ENCODE assay signal across 30 cellular contexts in genomic region chr17:791807-792206, GRCh38. TPM values are rescaled to one million over a fixed set of nuclear protein-coding genes. Genes with fewer than 3 reads are reported as not detected.
A peak's percentile ranks its signal among the peaks of the same experiment; 100 is the strongest.
DNase-seq lines count a peak whose midpoint lies in the region; ATAC-seq, FAIRE-seq and TF ChIP-seq lines count a peak whose summit lies in the region.
"Had no signal": no experiment of that assay in that cellular context is flagged by ENCODE, and none has a peak within 500 bp of the region (broad histone marks: within the 10 kb centered on the region; RNA-seq: fewer than 3 reads in every experiment).

No MANE protein-coding gene starts in this region.

- no peak overlapping the region for H3K9ac ChIP-seq in astrocyte (ENCODE audit: low read length)

- ATAC-seq in HG03342 (IDR thresholded peaks at IDR 0.05; ENCODE audit: unreplicated experiment): no peak
- ATAC-seq: heart left ventricle, mucosa of descending colon, natural killer cell had no signal

- H3K27me3 ChIP-seq in astrocyte (ENCODE audit: insufficient read depth, low read length) (no peaks in the 10 kb centered on the region), sigmoid colon (no peaks in the 10 kb centered on the region)
- H3K27me3 ChIP-seq: adrenal gland; BLaER1 treated with 17β-estradiol and CSF1 and Interleukin-3, amounts not matched to agents 10 nM and 100 nM; heart left ventricle; ovary; SJCRH30; stomach; thyroid gland; uterus had no signal

- H3K27me3 Mint-ChIP-seq in HFFc6 (ENCODE audit: insufficient read depth): peaks cover 32% of the 10 kb centered on the region
- H3K27me3 Mint-ChIP-seq in astrocyte (ENCODE audit: low read depth, unreplicated experiment): no peaks in the 10 kb centered on the region
- H3K27me3 Mint-ChIP-seq: activated CD4-positive, alpha-beta memory T cell treated with anti-CD3 and anti-CD28 coated beads, Interleukin-2, amount 10 ng/mL, durations not matched to agents 7 days and 5 days; activated naive CD4-positive, alpha-beta T cell treated with anti-CD3 and anti-CD28 coated beads, Interleukin-2, amount 10 ng/mL, durations not matched to agents 7 days and 5 days; brain had no signal

- no peak overlapping the region for H3K4me3 ChIP-seq in astrocyte (ENCODE audit: insufficient read depth, low read depth, low read length)
- no peak overlapping the region for H3K4me3 ChIP-seq in sigmoid colon
- H3K4me3 ChIP-seq: adrenal gland; BLaER1 treated with 17β-estradiol and CSF1 and Interleukin-3, amounts not matched to agents 10 nM and 100 nM; HAP-1; mucosa of descending colon; ovary; SJCRH30; smooth muscle cell; stomach; thyroid gland; uterus had no signal

- no peak for FAIRE-seq in astrocyte (lab: Jason Lieb, UNC)
- FAIRE-seq: GM12892, RCC 7860 had no signal

- H3K4me3 Mint-ChIP-seq in HFFc6 (no peak overlapping the region; the same call in 1 of the 2 replicates), astrocyte (ENCODE audit: unreplicated experiment) (no peak overlapping the region)
- H3K4me3 Mint-ChIP-seq: activated CD4-positive, alpha-beta memory T cell treated with anti-CD3 and anti-CD28 coated beads, Interleukin-2, amount 10 ng/mL, durations not matched to agents 7 days and 5 days; activated naive CD4-positive, alpha-beta T cell treated with anti-CD3 and anti-CD28 coated beads, Interleukin-2, amount 10 ng/mL, durations not matched to agents 7 days and 5 days; brain; natural killer cell had no signal

- H3K36me3 ChIP-seq in astrocyte (ENCODE audit: insufficient read depth, low read length) (peaks cover 17% of the 10 kb centered on the region), sigmoid colon (peaks cover 20 to 56% (median 21%) of the 10 kb centered on the region in 4 donors)
- H3K36me3 ChIP-seq: ovary, uterus had no signal

- peaks cover 13% of the 10 kb centered on the region for H3K79me2 ChIP-seq in astrocyte (ENCODE audit: insufficient read depth, low read length)

- intact Hi-C loops in sigmoid colon (cut with DNase I): loop anchor here (10.0 kb wide), 1 partner anchor 263 kb away; no protein-coding TSS in a partner anchor

- H3K9me3 ChIP-seq in astrocyte (ENCODE audit: insufficient read depth, low read depth, low read length): no peaks in the 10 kb centered on the region
- H3K9me3 ChIP-seq in sigmoid colon: no peaks in the 10 kb centered on the region
- H3K9me3 ChIP-seq: adrenal gland; BLaER1 treated with 17β-estradiol and CSF1 and Interleukin-3, amounts not matched to agents 10 nM and 100 nM; HAP-1; heart left ventricle; mucosa of descending colon; ovary; SJCRH30; stomach; thyroid gland; uterus had no signal

- H3K4me1 ChIP-seq in astrocyte (ENCODE audit: insufficient read depth, low read length) (peaks cover 16% of the 10 kb centered on the region), sigmoid colon (peaks cover 0 to 34% (median 25%) of the 10 kb centered on the region in 4 donors)
- H3K4me1 ChIP-seq: SJCRH30, uterus had no signal

- no peak for TF ChIP-seq CTCF in HFFc6 (IDR thresholded peaks at IDR 0.05)
- no peak for TF ChIP-seq CTCF in astrocyte (IDR thresholded peaks at IDR 0.05; ENCODE audit: insufficient read depth, low read depth, low read length)
- no peak for TF ChIP-seq CTCF in sigmoid colon (IDR thresholded peaks at IDR 0.05)

- peaks cover 23% of the 10 kb centered on the region for H4K20me1 ChIP-seq in astrocyte (ENCODE audit: insufficient read depth, low read length)

- DNase-seq in HFFc6 (no peak), astrocyte (ENCODE audit: low read depth) (no peak), islet precursor cell (peak; percentile 55), sigmoid colon (peak; percentile 66), NCI-H2107 (lab: John Stamatoyannopoulos, UW) (no peak), germinal center (ENCODE audit: low spot score) (no peak)
- DNase-seq: activated CD4-positive, alpha-beta memory T cell treated with anti-CD3 and anti-CD28 coated beads, Interleukin-2, amount 10 ng/mL, durations not matched to agents 7 days and 5 days; activated CD8-positive, alpha-beta memory T cell treated with anti-CD3 and anti-CD28 coated beads, Interleukin-2, amount 50 U/mL, for 4 hours; activated naive CD4-positive, alpha-beta T cell treated with anti-CD3 and anti-CD28 coated beads, Interleukin-2, amount 10 ng/mL, durations not matched to agents 7 days and 5 days; adrenal gland; effector CD4-positive, alpha-beta T cell; erythroblast; heart left ventricle; mucosa of descending colon; natural killer cell; NCI-H1048; NCI-H446; NCI-H748 treated with DMSO at 0.1 percent for 48 hours; ovary; SJCRH30; stomach; thyroid gland had no signal

- peaks cover 29% of the 10 kb centered on the region for H3K4me1 Mint-ChIP-seq in HFFc6 (ENCODE audit: low read depth)
- peaks cover 18% of the 10 kb centered on the region for H3K4me1 Mint-ChIP-seq in astrocyte (ENCODE audit: low read depth, unreplicated experiment)

- peak overlapping the region; percentile 63; the same call in 1 of the 2 replicates for H3K27ac Mint-ChIP-seq in HFFc6
- H3K27ac Mint-ChIP-seq in astrocyte (ENCODE audit: unreplicated experiment): peak overlapping the region; percentile 12
- H3K27ac Mint-ChIP-seq: activated CD4-positive, alpha-beta memory T cell treated with anti-CD3 and anti-CD28 coated beads, Interleukin-2, amount 10 ng/mL, durations not matched to agents 7 days and 5 days; activated naive CD4-positive, alpha-beta T cell treated with anti-CD3 and anti-CD28 coated beads, Interleukin-2, amount 10 ng/mL, durations not matched to agents 7 days and 5 days; natural killer cell had no signal

- TF ChIP-seq EP300 in sigmoid colon (IDR thresholded peaks at IDR 0.05): no peak

- H3K36me3 Mint-ChIP-seq in HFFc6 (ENCODE audit: low read depth) (peaks cover 27% of the 10 kb centered on the region), astrocyte (ENCODE audit: low read depth, unreplicated experiment) (peaks cover 21% of the 10 kb centered on the region)
- H3K36me3 Mint-ChIP-seq: natural killer cell had no signal

- H3K4me2 ChIP-seq in astrocyte (ENCODE audit: low read length): no peak overlapping the region
- H3K4me2 ChIP-seq: BLaER1 treated with 17β-estradiol and CSF1 and Interleukin-3, amounts not matched to agents 10 nM and 100 nM; smooth muscle cell had no signal

- WGBS in sigmoid colon, 2 donors: 91 to 92% methylated on average over 19 of the region's 19 CpGs

- no peak for TF ChIP-seq POLR2A in sigmoid colon (IDR thresholded peaks at IDR 0.05)

- H3K9me3 Mint-ChIP-seq in HFFc6 (peaks cover 3% of the 10 kb centered on the region; the same call in 1 of the 2 replicates), astrocyte (ENCODE audit: unreplicated experiment) (no peaks in the 10 kb centered on the region)
- H3K9me3 Mint-ChIP-seq: activated CD4-positive, alpha-beta memory T cell treated with anti-CD3 and anti-CD28 coated beads, Interleukin-2, amount 10 ng/mL, durations not matched to agents 7 days and 5 days; activated naive CD4-positive, alpha-beta T cell treated with anti-CD3 and anti-CD28 coated beads, Interleukin-2, amount 10 ng/mL, durations not matched to agents 7 days and 5 days; brain; natural killer cell had no signal

- H3K27ac ChIP-seq in astrocyte (ENCODE audit: low read depth, low read length) (no peak overlapping the region), sigmoid colon (peak overlapping the region in 1 of 4 donors; percentile 35)
- H3K27ac ChIP-seq: adrenal gland; BLaER1 treated with 17β-estradiol and CSF1 and Interleukin-3, amounts not matched to agents 10 nM and 100 nM; ovary; SJCRH30; thyroid gland; uterus had no signal

- H2AFZ ChIP-seq in astrocyte (ENCODE audit: low read depth, low read length): no peak overlapping the region

RNA-seq across cellular contexts. Expression of gene MRM3, which starts 9.7 kb away (rescaled TPM):
- 10 to 100 TPM; 10.9 to 13.4 (median 12.8) TPM for total RNA-seq in HFFc6 (2021; fragmentation: NEBNext Ultra II Directional; extraction: Animal tissue kit (Norgen Biotek cat#: 25700))
- total RNA-seq in astrocyte (7.7 and 8.3 TPM in 2 replicates), sigmoid colon (10 to 100 TPM; 11.0 to 22.4 (median 18.0) TPM)
- polyA plus RNA-seq in sigmoid colon: 10 to 100 TPM; 10.4 to 17.4 (median 11.4) TPM

RNA-seq across cellular contexts. Expression of gene GLOD4, which starts 9.7 kb away (rescaled TPM):
- 10 to 100 TPM; 43.8 to 57.9 (median 48.6) TPM for total RNA-seq in HFFc6 (2021; fragmentation: NEBNext Ultra II Directional; extraction: Animal tissue kit (Norgen Biotek cat#: 25700))
- total RNA-seq in astrocyte (48.3 and 61.8 TPM in 2 replicates), sigmoid colon (10 to 100 TPM; 28.8 to 42.7 (median 35.7) TPM)
- polyA plus RNA-seq in sigmoid colon: 10 to 100 TPM; 56.1 to 85.5 (median 79.3) TPM

RNA-seq across cellular contexts. Expression of gene GEMIN4, which starts 39.7 kb away (rescaled TPM):
- 10 to 100 TPM; 21.0 to 27.7 (median 21.7) TPM for total RNA-seq in HFFc6 (2021; fragmentation: NEBNext Ultra II Directional; extraction: Animal tissue kit (Norgen Biotek cat#: 25700))
- total RNA-seq in astrocyte (17.3 and 18.4 TPM in 2 replicates), sigmoid colon (10 to 100 TPM; 11.4 to 19.4 (median 15.7) TPM)
- polyA plus RNA-seq in sigmoid colon: 10 to 100 TPM in 1 of 3 donors, 1 to 10 TPM in 2; 3.0 to 14.8 (median 4.9) TPM

RNA-seq across cellular contexts. Expression of gene TLCD3A, which starts 59.4 kb away (rescaled TPM):
- 10 to 100 TPM; 28.2 to 35.8 (median 34.5) TPM for total RNA-seq in HFFc6 (2021; fragmentation: NEBNext Ultra II Directional; extraction: Animal tissue kit (Norgen Biotek cat#: 25700))
- 25.8 and 26.6 TPM in 2 replicates for total RNA-seq in astrocyte
- total RNA-seq in sigmoid colon: 1 to 10 TPM; 2.6 to 9.4 (median 3.5) TPM
- polyA plus RNA-seq in sigmoid colon: 10 to 100 TPM in 1 of 3 donors, 1 to 10 TPM in 2; 1.8 to 10.3 (median 4.8) TPM

Comparison
In these comparisons a context has a peak if more than half of its experiments do, and no peak if none do; other contexts are left out.
1. DNase-seq: peak in islet precursor cell (single experiment) and sigmoid colon (single experiment); none in HFFc6 (single experiment), astrocyte (single experiment), NCI-H2107 (single experiment) and germinal center (single experiment).